Comparison of ENCODE assay signal across 8 cellular contexts in genomic region chr2:143936758-143937562, GRCh38.
A peak's percentile ranks its signal among the peaks of the same experiment; 100 is the strongest.
DNase-seq lines count a peak whose midpoint lies in the region; ATAC-seq and TF ChIP-seq lines count a peak whose summit lies in the region.

No MANE protein-coding gene starts in this region.

- H3K79me1 ChIP-seq in trophoblast cell (ENCODE audit: low read length), result peaks cover 3% of the 10 kb centered on the region

- intact Hi-C loops in left cardiac atrium (cut with DNase I), result no loop called here

- H3K4me1 ChIP-seq in trophoblast cell (ENCODE audit: control insufficient read depth in 1 of 2, insufficient read depth in 2 of 2, low read length in 2 of 2), result peaks cover 5 to 6% of the 10 kb centered on the region in 2 experiments

- no peak overlapping the region for H3K23ac ChIP-seq in trophoblast cell (ENCODE audit: low read length)

- WGBS in trophoblast cell (ENCODE audit: extremely low coverage, insufficient coverage, insufficient read length), result no CpG with 5 or more reads among the region's 105 CpGs

- DNase-seq in GM12865 (ENCODE audit: low read depth), result peak; percentile 39
- peak; percentile 39 for DNase-seq in M059J (ENCODE audit: low read depth)
- DNase-seq in left cardiac atrium, result peak; percentile 42
- no peak for DNase-seq in trophoblast cell
- DNase-seq in SIG-M5 (lab: John Stamatoyannopoulos, UW), result no peak
- no peak for DNase-seq in SHP77 (lab: John Stamatoyannopoulos, UW)

- H3K79me2 ChIP-seq in trophoblast cell (ENCODE audit: control insufficient read depth, insufficient read depth, low read length, poor library complexity), result peaks cover 3% of the 10 kb centered on the region

- no peak overlapping the region for H3K27ac Mint-ChIP-seq in activated naive CD4-positive, alpha-beta T cell treated with anti-CD3 and anti-CD28 coated beads, Interleukin-2, amount 50 U/mL, for 24 hours

- H3K4me3 Mint-ChIP-seq in activated naive CD4-positive, alpha-beta T cell treated with anti-CD3 and anti-CD28 coated beads, Interleukin-2, amount 50 U/mL, for 24 hours, result peak overlapping the region; percentile 64

- no peak overlapping the region for H3K4ac ChIP-seq in trophoblast cell (ENCODE audit: low read depth, low read length)

- no peak overlapping the region for H4K91ac ChIP-seq in trophoblast cell (ENCODE audit: low read depth, low read length)

- H3K14ac ChIP-seq in trophoblast cell (ENCODE audit: low read length), result peak overlapping the region; percentile 16

- no peak for TF ChIP-seq CTCF in GM12865 (IDR thresholded peaks at IDR 0.05; ENCODE audit: insufficient read depth, low read depth, low read length, missing control alignments)

- no peaks in the 10 kb centered on the region for H3K36me3 Mint-ChIP-seq in activated naive CD4-positive, alpha-beta T cell treated with anti-CD3 and anti-CD28 coated beads, Interleukin-2, amount 50 U/mL, for 24 hours

- H3K27me3 ChIP-seq in trophoblast cell (ENCODE audit: insufficient read depth, low read length), result peaks cover 11% of the 10 kb centered on the region

- H4K8ac ChIP-seq in trophoblast cell (ENCODE audit: low read depth, low read length), result peak overlapping the region; percentile 2

- peak overlapping the region; percentile 45 for H2BK120ac ChIP-seq in trophoblast cell (ENCODE audit: insufficient read depth, low read length, poor library complexity)

- H3K4me2 ChIP-seq in trophoblast cell (ENCODE audit: low read length), result peak overlapping the region; percentile 99

- H3K18ac ChIP-seq in trophoblast cell (ENCODE audit: low read length), result peak overlapping the region; percentile 14

- H3K27ac ChIP-seq in trophoblast cell (ENCODE audit: low read depth, low read length), result no peak overlapping the region

- H3K27me3 Mint-ChIP-seq in activated naive CD4-positive, alpha-beta T cell treated with anti-CD3 and anti-CD28 coated beads, Interleukin-2, amount 50 U/mL, for 24 hours, result peaks cover 44% of the 10 kb centered on the region

- peak overlapping the region; percentile 51 for H3K9ac ChIP-seq in trophoblast cell (ENCODE audit: low read length)

- no peaks in the 10 kb centered on the region for H3K9me3 ChIP-seq in trophoblast cell (ENCODE audit: insufficient read depth, low read depth, low read length)

- no peak overlapping the region for H2BK5ac ChIP-seq in trophoblast cell (ENCODE audit: low read depth, low read length, poor library complexity)

- H3K4me3 ChIP-seq in GM12865 (ENCODE audit: low read depth, low read length) (peak overlapping the region; percentile 41), trophoblast cell (ENCODE audit: low read depth, low read length) (peak overlapping the region; percentile 78)

- H3K36me3 ChIP-seq in trophoblast cell (ENCODE audit: control insufficient read depth in 1 of 2, insufficient read depth in 2 of 2, low read length in 2 of 2), result no peaks in the 10 kb centered on the region

- peaks cover 18% of the 10 kb centered on the region for H3K4me1 Mint-ChIP-seq in activated naive CD4-positive, alpha-beta T cell treated with anti-CD3 and anti-CD28 coated beads, Interleukin-2, amount 50 U/mL, for 24 hours

- ATAC-seq in GM21825 (IDR thresholded peaks at IDR 0.05; ENCODE audit: unreplicated experiment), result peak; percentile 66
- ATAC-seq in left cardiac atrium, result peak; percentile 82 to 86

- no peaks in the 10 kb centered on the region for H3K9me3 Mint-ChIP-seq in activated naive CD4-positive, alpha-beta T cell treated with anti-CD3 and anti-CD28 coated beads, Interleukin-2, amount 50 U/mL, for 24 hours

- H4K12ac ChIP-seq in trophoblast cell (ENCODE audit: low read depth, low read length), result no peak overlapping the region

- H2BK12ac ChIP-seq in trophoblast cell (ENCODE audit: low read length), result peak overlapping the region; percentile 1

- H2AFZ ChIP-seq in trophoblast cell (ENCODE audit: insufficient read depth, low read length, poor library complexity), result peak overlapping the region; percentile 3

- H2AK5ac ChIP-seq in trophoblast cell (ENCODE audit: low read length), result no peak overlapping the region

Comparison
In these comparisons a context has a peak if more than half of its experiments do, and no peak if none do; other contexts are left out.
1. DNase-seq: peak in GM12865 (single experiment), M059J (single experiment) and left cardiac atrium (single experiment); none in trophoblast cell (0 of 2), SIG-M5 (single experiment) and SHP77 (0 of 2).